ENCODE assay signal across 8 cellular contexts in genomic region chr19:43532962-43533545, GRCh38. TPM values are rescaled to one million over a fixed set of nuclear protein-coding genes. Genes with fewer than 3 reads are reported as not detected.
DNase-seq lines count a peak whose midpoint lies in the region; ATAC-seq, FAIRE-seq and TF ChIP-seq lines count a peak whose summit lies in the region.

A gene with protein sequence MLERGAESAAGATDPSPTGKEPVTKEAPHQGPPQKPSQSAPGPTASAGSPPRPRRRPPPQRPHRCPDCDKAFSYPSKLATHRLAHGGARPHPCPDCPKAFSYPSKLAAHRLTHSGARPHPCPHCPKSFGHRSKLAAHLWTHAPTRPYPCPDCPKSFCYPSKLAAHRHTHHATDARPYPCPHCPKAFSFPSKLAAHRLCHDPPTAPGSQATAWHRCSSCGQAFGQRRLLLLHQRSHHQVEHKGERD (plus strand): TSS chr19:43533188. CDS start chr19:43534423, 1,235 bp downstream.

- DNase-seq in Ammon's horn (ENCODE audit: low spot score) (peak; percentile 97), NCI-H510A (lab: John Stamatoyannopoulos, UW) (peak; percentile 88), dedifferentiated amniotic fluid mesenchymal stem cell (ENCODE audit: extremely low spot score) (peak; percentile 90), HepG2 (ENCODE audit: low spot score) (peak; percentile 61)
- peak; percentile 95 for DNase-seq in activated CD4-positive, alpha-beta T cell treated with anti-CD3 and anti-CD28 coated beads, Interleukin-2, amount 10 ng/mL, durations not matched to agents 24 days and 14 days
- DNase-seq in stimulated activated CD4-positive, alpha-beta T cell treated with anti-CD3 and anti-CD28 coated beads, Interleukin-2, amount 100 ng/mL, for 48 hours, result peak; percentile 73 to 76

- H4K20me1 ChIP-seq in HepG2 (ENCODE audit: insufficient read depth, low read length), result no peaks in the 10 kb centered on the region

- H3K36me3 Mint-ChIP-seq in activated CD4-positive, alpha-beta T cell treated with anti-CD3 and anti-CD28 coated beads, Interleukin-2, amount 10 ng/mL, durations not matched to agents 24 days and 14 days (ENCODE audit: low read depth), result peaks cover 10% of the 10 kb centered on the region

- H2AFZ ChIP-seq in HepG2 (ENCODE audit: low read length), result no peak within 1 kb of the TSS

- H3K4me1 Mint-ChIP-seq in activated CD4-positive, alpha-beta T cell treated with anti-CD3 and anti-CD28 coated beads, Interleukin-2, amount 10 ng/mL, durations not matched to agents 24 days and 14 days, result peaks cover 20% of the 10 kb centered on the region

- BruUV-seq in HepG2 (replicated peaks; lab: Mats Ljungman, UMichigan), result no TSS peak

- intact Hi-C loops in activated CD4-positive, alpha-beta T cell treated with anti-CD3 and anti-CD28 coated beads, Interleukin-2, amount 10 ng/mL, durations not matched to agents 24 days and 14 days (cut with micrococcal nuclease), result loop anchor here (1.0 to 5.0 kb wide), 7 partner anchors 8 to 234 kb away; partner anchors contain the start of genes IRGQ, PHLDB3, PINLYP and SMG9
- intact Hi-C loops in HepG2 (cut with micrococcal nuclease; ENCODE audit: unreplicated experiment), result no loop called here

- peaks cover 6% of the 10 kb centered on the region; the same call in 1 of the 2 replicates for H3K4me1 ChIP-seq in HepG2 (ENCODE audit: insufficient read depth, low read length)

- peak within 1 kb of the TSS; percentile 72 for H3K4me2 ChIP-seq in HepG2 (ENCODE audit: low read depth, low read length)

- peak within 1 kb of the TSS; percentile 83 for H3K4me3 Mint-ChIP-seq in activated CD4-positive, alpha-beta T cell treated with anti-CD3 and anti-CD28 coated beads, Interleukin-2, amount 10 ng/mL, durations not matched to agents 24 days and 14 days

- peak; percentile 59 for TF ChIP-seq POLR2A in GM19099 (IDR thresholded peaks at IDR 0.05; ENCODE audit: extremely low read depth, insufficient read length, low read depth)
- no peak for TF ChIP-seq POLR2A in HepG2 (IDR thresholded peaks at IDR 0.05; ENCODE audit: insufficient read depth in 1 of 2, low read depth in 2 of 2, low read length in 2 of 2)

- FAIRE-seq in HepG2 (lab: Jason Lieb, UNC), result no peak

- peak within 1 kb of the TSS; percentile 35 for H3K27ac ChIP-seq in HepG2 (ENCODE audit: extremely low read length, insufficient read depth, low read length)

- no peaks in the 10 kb centered on the region for H3K27me3 ChIP-seq in HepG2 (ENCODE audit: control insufficient read depth in 1 of 2, insufficient read depth in 2 of 2, low read length in 2 of 2)

- in situ Hi-C loops in HepG2 (cut with HindIII; ENCODE audit: extremely low pct_ligation_motif_present, low pct_unique_long_range_greater_than_20kb), result no loop called here

- POLR2A ChIA-PET in HepG2 (lab: Yijun Ruan, JAX), result interaction anchor here (1.0 to 1.1 kb wide), 2 partner anchors 63 to 64 kb away, joined by 3 to 6 read pairs; partner anchors contain the start of genes IRGQ and ZNF576

- 0 out of 2 replicates have a peak, but pooled peaks have one; percentile 2 for TF ChIP-seq CTCF in HepG2 (CRISPR knock-in tag; IDR thresholded peaks at IDR 0.05)

- H3K9me3 Mint-ChIP-seq in activated CD4-positive, alpha-beta T cell treated with anti-CD3 and anti-CD28 coated beads, Interleukin-2, amount 10 ng/mL, durations not matched to agents 24 days and 14 days, result no peaks in the 10 kb centered on the region

- H3K4me3 ChIP-seq in HepG2 (replicated peaks in 1 of 3; ENCODE audit: insufficient read depth in 1 of 3, low read depth in 2 of 3, low read length in 3 of 3), result peak within 1 kb of the TSS; percentile 12 to 62 (median 35); a peak in 4 of 6 replicates

- peak within 1 kb of the TSS; percentile 95 for H3K27ac Mint-ChIP-seq in activated CD4-positive, alpha-beta T cell treated with anti-CD3 and anti-CD28 coated beads, Interleukin-2, amount 10 ng/mL, durations not matched to agents 24 days and 14 days

- 68% methylated on average over 36 of the region's 47 CpGs for whole genome bisulfite sequencing in HepG2 (ENCODE audit: low lambda C conversion rate)

- no peaks in the 10 kb centered on the region for H3K27me3 Mint-ChIP-seq in activated CD4-positive, alpha-beta T cell treated with anti-CD3 and anti-CD28 coated beads, Interleukin-2, amount 10 ng/mL, durations not matched to agents 24 days and 14 days

- CTCF ChIA-PET in HepG2 (lab: Yijun Ruan, JAX; ENCODE audit: low intra/inter-chr PET ratio, low total read pairs), result no interaction called here

- TF ChIP-seq RAD21 in HepG2 (CRISPR knock-in tag; IDR thresholded peaks at IDR 0.05), result no peak

- H3K36me3 ChIP-seq in HepG2 (replicated peaks in 1 of 2; ENCODE audit: control insufficient read depth in 1 of 2, insufficient read depth in 2 of 2, low read length in 2 of 2), result no peaks in the 10 kb centered on the region

- no peaks in the 10 kb centered on the region for H3K9me3 ChIP-seq in HepG2 (ENCODE audit: low read length)

- H3K79me2 ChIP-seq in HepG2 (ENCODE audit: insufficient read depth, low read length), result no peaks in the 10 kb centered on the region

- peak within 1 kb of the TSS; percentile 46; the same call in 1 of the 2 replicates for H3K9ac ChIP-seq in HepG2 (ENCODE audit: insufficient read depth, low read depth, low read length)

- ATAC-seq in HG03432 (IDR thresholded peaks at IDR 0.05; ENCODE audit: unreplicated experiment), result peak; percentile 62
- ATAC-seq in HepG2, result peak; percentile 75

- no peak for TF ChIP-seq EP300 in HepG2 (IDR thresholded peaks at IDR 0.05; ENCODE audit: low read depth in 2 of 2, low read length in 2 of 2)
- TF ChIP-seq EP300 in HepG2 (CRISPR knock-in tag; IDR thresholded peaks at IDR 0.05; ENCODE audit: borderline replicate concordance), result no peak

TF ChIP-seq in HepG2, 621 proteins besides CTCF, POLR2A, EP300 and RAD21 (continues in another document):
- TF ChIP-seq MAZ (IDR thresholded peaks at IDR 0.05; ENCODE audit: borderline replicate concordance, low read depth, low read length) (no peak), MAZ (CRISPR knock-in tag; IDR thresholded peaks at IDR 0.05; ENCODE audit: low read depth) (peak; percentile 53; the same call in 1 of the 2 replicates), ZNF446 (CRISPR knock-in tag; IDR thresholded peaks at IDR 0.05) (no peak), ZBTB2 (CRISPR knock-in tag; IDR thresholded peaks at IDR 0.05; ENCODE audit: low read depth) (peak; percentile 25; the same call in 1 of the 2 replicates), AGO1 (IDR thresholded peaks at IDR 0.05; ENCODE audit: low read depth, low read length, poor library complexity, severe bottlenecking) (no peak), IRF2 (CRISPR knock-in tag; IDR thresholded peaks at IDR 0.05) (no peak), HOXA7 (CRISPR knock-in tag; IDR thresholded peaks at IDR 0.05) (no peak), ZNF253 (CRISPR knock-in tag; IDR thresholded peaks at IDR 0.05; ENCODE audit: borderline replicate concordance) (no peak)

RNA-seq across cellular contexts. Expression of the gene that starts here (rescaled TPM):
- total RNA-seq in activated CD4-positive, alpha-beta T cell treated with anti-CD3 and anti-CD28 coated beads, Interleukin-2, amount 10 ng/mL, durations not matched to agents 24 days and 14 days, result 1.8 and 2.4 TPM in 2 replicates
- 0.27 TPM in 1 of 2 replicates, not detected in the other for total RNA-seq in HepG2 (2016; rRNA removed; fragmentation: Illumina TruSeq; extraction: Trizol)
- not detected in 2 replicates for total RNA-seq in HepG2 (2016; cell fraction: cytosol; rRNA removed; fragmentation: Illumina TruSeq; extraction: Trizol; ENCODE audit: low read depth)
- total RNA-seq in HepG2 (2016; cell fraction: insoluble cytoplasmic fraction; rRNA removed; fragmentation: Illumina TruSeq; extraction: Trizol), result 0.04 TPM in 1 of 2 replicates, not detected in the other
- 0.10 and 0.12 TPM in 2 replicates for total RNA-seq in HepG2 (2016; cell fraction: membrane; rRNA removed; fragmentation: Illumina TruSeq; extraction: Trizol)
- total RNA-seq in HepG2 (2016; cell fraction: nucleus; rRNA removed; fragmentation: Illumina TruSeq; extraction: Trizol), result not detected in 2 replicates
- 0.17 TPM in 2 replicates for polyA plus RNA-seq in HepG2 (2011; rRNA removed)
- polyA plus RNA-seq in HepG2 (2011; cell fraction: cytosol; rRNA removed), result 0.03 and 0.05 TPM in 2 replicates
- 0.19 and 0.43 TPM in 2 replicates for polyA plus RNA-seq in HepG2 (2011; cell fraction: nucleus; rRNA removed)
- 0.30 and 0.32 TPM in 2 replicates for polyA plus RNA-seq in HepG2 (2012)
- 0.27 and 0.37 TPM in 2 replicates for polyA plus RNA-seq in HepG2 (2016; cell fraction: cytosol; fragmentation: Illumina TruSeq; extraction: Trizol; ENCODE audit: low read depth)
- 0.32 and 0.36 TPM in 2 replicates for polyA plus RNA-seq in HepG2 (2016; cell fraction: insoluble cytoplasmic fraction; fragmentation: Illumina TruSeq; extraction: Trizol; ENCODE audit: low read depth)
- polyA plus RNA-seq in HepG2 (2016; cell fraction: membrane; fragmentation: Illumina TruSeq; extraction: Trizol; ENCODE audit: low read depth), result 0.44 and 0.72 TPM in 2 replicates
- polyA plus RNA-seq in HepG2 (2016; cell fraction: nucleus; fragmentation: Illumina TruSeq; extraction: Trizol; ENCODE audit: insufficient read depth, low read depth), result 0.77 TPM in 1 of 2 replicates, not detected in the other
- 0.23 and 0.32 TPM in 2 replicates for polyA minus RNA-seq in HepG2 (2011; rRNA and poly(A)+ RNA removed; ENCODE audit: low replicate concordance)
- 0.26 TPM in 1 of 2 replicates, not detected in the other for polyA minus RNA-seq in HepG2 (2011; cell fraction: cytosol; rRNA and poly(A)+ RNA removed)
- polyA minus RNA-seq in HepG2 (2011; cell fraction: nucleus; rRNA and poly(A)+ RNA removed), result 0.52 TPM in 1 of 2 replicates, not detected in the other

Comparison
In these comparisons a context has a peak if more than half of its experiments do, and no peak if none do; other contexts are left out.
1. Peak in every context shown above with its lines: DNase-seq, ATAC-seq, H3K4me3 ChIP-seq and H3K27ac ChIP-seq.
2. Peak in DNase-seq, ATAC-seq, H3K4me3 ChIP-seq, H3K27ac ChIP-seq, H3K9ac ChIP-seq and H3K4me2 ChIP-seq in HepG2; RNA of the gene not detected or under 1 TPM.